In genomic region chr12:57237952-57238853, GRCh38 we compare ENCODE assay signal across 2 cellular contexts.
TF ChIP-seq lines count a peak whose summit lies in the region.

No MANE protein-coding gene starts in this region.

TF ChIP-seq in SK-N-SH, 30 proteins besides CTCF, POLR2A, EP300 and RAD21 (continued from another document):
- TF ChIP-seq USF1 (IDR thresholded peaks at IDR 0.05; ENCODE audit: borderline replicate concordance, low read depth): no peak

TF ChIP-seq in SK-N-SH treated with all-trans-retinoic acid at 6 μM for 48 hours, 23 proteins besides CTCF, POLR2A, EP300 and RAD21 (continued from another document):
- no peak for TF ChIP-seq TSHZ2 (CRISPR knock-in tag; IDR thresholded peaks at IDR 0.05)
- no peak for TF ChIP-seq ZFP3 (CRISPR knock-in tag; IDR thresholded peaks at IDR 0.05)
- TF ChIP-seq POU6F1 (CRISPR knock-in tag; IDR thresholded peaks at IDR 0.05; ENCODE audit: borderline replicate concordance, low read depth): no peak
- TF ChIP-seq CSDC2 (CRISPR knock-in tag; IDR thresholded peaks at IDR 0.05): no peak
- TF ChIP-seq PATZ1 (CRISPR knock-in tag; IDR thresholded peaks at IDR 0.05; ENCODE audit: borderline replicate concordance): no peak
- no peak for TF ChIP-seq CSRNP3 (CRISPR knock-in tag; IDR thresholded peaks at IDR 0.05)
- TF ChIP-seq SNAI2 (CRISPR knock-in tag; IDR thresholded peaks at IDR 0.05): no peak
- no peak for TF ChIP-seq PPARA (CRISPR knock-in tag; IDR thresholded peaks at IDR 0.05; ENCODE audit: borderline replicate concordance)
- TF ChIP-seq RARB (CRISPR knock-in tag; IDR thresholded peaks at IDR 0.05): no peak
- no peak for TF ChIP-seq ZFP30 (CRISPR knock-in tag; IDR thresholded peaks at IDR 0.05)
- no peak for TF ChIP-seq CREB5 (CRISPR knock-in tag; IDR thresholded peaks at IDR 0.05; ENCODE audit: low read depth)
TF ChIP-seq in SK-N-SH treated with all-trans-retinoic acid at 6 μM for 48 hours: peak in this region for 0.
